12 cellular contexts compared by ENCODE assay signal in the genomic region with DNA sequence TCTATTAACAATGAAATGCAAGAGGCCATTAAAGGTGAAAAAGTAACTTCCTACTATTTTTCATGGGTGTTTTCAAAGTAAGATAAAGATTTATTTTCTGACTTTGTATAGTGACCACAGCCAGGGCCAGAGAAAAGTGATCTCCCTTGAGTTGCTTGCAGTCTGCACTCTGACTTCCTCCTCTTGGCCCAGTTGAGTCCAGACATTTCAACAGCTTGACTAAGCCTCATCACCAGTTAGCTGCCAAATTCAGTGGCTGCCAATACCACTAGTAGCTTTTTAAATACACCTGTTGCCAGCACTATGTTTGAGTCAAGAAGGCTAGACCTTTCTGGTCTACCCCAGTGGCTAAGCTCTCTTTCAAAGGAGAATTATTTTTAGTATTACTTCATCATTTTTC. TPM values are rescaled to one million over a fixed set of nuclear protein-coding genes. Genes with fewer than 3 reads are reported as not detected.
DNase-seq lines count a peak whose midpoint lies in the region; ATAC-seq and TF ChIP-seq lines count a peak whose summit lies in the region.
"Had no signal": no experiment of that assay in that cellular context is flagged by ENCODE, and none has a peak within 500 bp of the region (broad histone marks: within the 10 kb centered on the region; RNA-seq: fewer than 3 reads in every experiment).

No MANE protein-coding gene starts in this region.

- H3K4me3 ChIP-seq in AG09309 (ENCODE audit: control insufficient read depth, low read depth, low read length), result no peak overlapping the region
- no peak overlapping the region for H3K4me3 ChIP-seq in MG63
- H3K4me3 ChIP-seq: gastroesophageal sphincter, neural progenitor cell had no signal

- H3K4me3 Mint-ChIP-seq in activated CD4-positive, alpha-beta T cell treated with anti-CD3 and anti-CD28 coated beads, Interleukin-2, amount 10 ng/mL, durations not matched to agents 24 days and 14 days, result no peak overlapping the region
- H3K4me3 Mint-ChIP-seq in activated T-helper 17 cell treated with anti-CD3 and anti-CD28 coated beads, Interleukin-2, amount 50 U/mL, for 72 hours, result no peak overlapping the region
- H3K4me3 Mint-ChIP-seq: neural progenitor cell had no signal

- no peaks in the 10 kb centered on the region for H3K36me3 Mint-ChIP-seq in activated CD4-positive, alpha-beta T cell treated with anti-CD3 and anti-CD28 coated beads, Interleukin-2, amount 10 ng/mL, durations not matched to agents 24 days and 14 days (ENCODE audit: low read depth)
- H3K36me3 Mint-ChIP-seq in activated T-helper 17 cell treated with anti-CD3 and anti-CD28 coated beads, Interleukin-2, amount 50 U/mL, for 72 hours (ENCODE audit: low read depth), result peaks cover 6% of the 10 kb centered on the region
- H3K36me3 Mint-ChIP-seq: neural progenitor cell had no signal

- peaks cover 6% of the 10 kb centered on the region for H3K4me1 Mint-ChIP-seq in activated CD4-positive, alpha-beta T cell treated with anti-CD3 and anti-CD28 coated beads, Interleukin-2, amount 10 ng/mL, durations not matched to agents 24 days and 14 days
- H3K4me1 Mint-ChIP-seq in activated T-helper 17 cell treated with anti-CD3 and anti-CD28 coated beads, Interleukin-2, amount 50 U/mL, for 72 hours, result peaks cover 5% of the 10 kb centered on the region

- H3K27ac Mint-ChIP-seq in activated CD4-positive, alpha-beta T cell treated with anti-CD3 and anti-CD28 coated beads, Interleukin-2, amount 10 ng/mL, durations not matched to agents 24 days and 14 days, result no peak overlapping the region
- no peak overlapping the region for H3K27ac Mint-ChIP-seq in activated T-helper 17 cell treated with anti-CD3 and anti-CD28 coated beads, Interleukin-2, amount 50 U/mL, for 72 hours
- H3K27ac Mint-ChIP-seq: neural progenitor cell had no signal

- no peak for ATAC-seq in GM18861 (IDR thresholded peaks at IDR 0.05; ENCODE audit: unreplicated experiment)
- ATAC-seq in activated T-helper 17 cell treated with anti-CD3 and anti-CD28 coated beads, Interleukin-2, amount 50 U/mL, for 72 hours (replicated peaks), result no peak
- ATAC-seq: gastroesophageal sphincter had no signal

- H3K36me3 ChIP-seq in MG63, result no peaks in the 10 kb centered on the region; the same call in 1 of the 2 replicates
- H3K36me3 ChIP-seq: gastroesophageal sphincter, neural progenitor cell had no signal

- H3K9me3 ChIP-seq in MG63, result no peaks in the 10 kb centered on the region
- H3K9me3 ChIP-seq: gastroesophageal sphincter had no signal

- no peak for TF ChIP-seq CTCF in AG09309 (IDR thresholded peaks at IDR 0.05; ENCODE audit: control insufficient read depth, insufficient read depth, low read depth, low read length, missing control alignments)

- intact Hi-C loops in activated CD4-positive, alpha-beta T cell treated with anti-CD3 and anti-CD28 coated beads, Interleukin-2, amount 10 ng/mL, durations not matched to agents 24 days and 14 days (cut with micrococcal nuclease), result no loop called here

- no peaks in the 10 kb centered on the region for H3K27me3 Mint-ChIP-seq in activated CD4-positive, alpha-beta T cell treated with anti-CD3 and anti-CD28 coated beads, Interleukin-2, amount 10 ng/mL, durations not matched to agents 24 days and 14 days
- H3K27me3 Mint-ChIP-seq in activated T-helper 17 cell treated with anti-CD3 and anti-CD28 coated beads, Interleukin-2, amount 50 U/mL, for 72 hours, result no peaks in the 10 kb centered on the region

- DNase-seq in AG09309 (ENCODE audit: low read depth), result peak; percentile 62
- DNase-seq in MG63, result peak; percentile 93
- peak; percentile 84 for DNase-seq in astrocyte of the hippocampus (ENCODE audit: low read depth, low spot score)
- peak; percentile 88 for DNase-seq in iris pigment epithelial cell (ENCODE audit: low read depth)
- DNase-seq in activated CD4-positive, alpha-beta T cell treated with anti-CD3 and anti-CD28 coated beads, Interleukin-2, amount 10 ng/mL, durations not matched to agents 24 days and 14 days, result no peak
- no peak for DNase-seq in activated naive CD4-positive, alpha-beta T cell (lab: John Stamatoyannopoulos, UW)
- DNase-seq: activated CD4-positive, alpha-beta T cell treated with anti-CD3 and anti-CD28 coated beads, Interleukin-2, amount 50 U/mL, for 48 hours; activated naive CD4-positive, alpha-beta T cell treated with Interleukin-2 at 50 U/mL for 16 hours had no signal

- H3K9me3 Mint-ChIP-seq in activated CD4-positive, alpha-beta T cell treated with anti-CD3 and anti-CD28 coated beads, Interleukin-2, amount 10 ng/mL, durations not matched to agents 24 days and 14 days, result no peaks in the 10 kb centered on the region
- no peaks in the 10 kb centered on the region for H3K9me3 Mint-ChIP-seq in activated T-helper 17 cell treated with anti-CD3 and anti-CD28 coated beads, Interleukin-2, amount 50 U/mL, for 72 hours
- H3K9me3 Mint-ChIP-seq: neural progenitor cell had no signal

- no peaks in the 10 kb centered on the region for H3K27me3 ChIP-seq in MG63
- H3K27me3 ChIP-seq: gastroesophageal sphincter, neural progenitor cell had no signal

RNA-seq across cellular contexts. Expression of a gene that starts 3.7 kb away (rescaled TPM):
- total RNA-seq in MG63 (2014; rRNA removed; shearing (Covaris generic); ENCODE audit: low replicate concordance), result 242 and 562 TPM in 2 replicates
- 61.4 and 69.2 TPM in 2 replicates for total RNA-seq in activated CD4-positive, alpha-beta T cell treated with anti-CD3 and anti-CD28 coated beads, Interleukin-2, amount 10 ng/mL, durations not matched to agents 24 days and 14 days
- 10 to 100 TPM; 64.3 to 76.9 TPM for total RNA-seq in activated T-helper 17 cell treated with anti-CD3 and anti-CD28 coated beads, Interleukin-2, amount 50 U/mL, for 72 hours

Comparison
In these comparisons a context has a peak if more than half of its experiments do, and no peak if none do; other contexts are left out.
1. DNase-seq: peak in AG09309 (single experiment), MG63 (single experiment), astrocyte of the hippocampus (single experiment) and iris pigment epithelial cell (single experiment); none in activated CD4-positive, alpha-beta T cell treated with anti-CD3 and anti-CD28 coated beads, Interleukin-2, amount 10 ng/mL, durations not matched to agents 24 days and 14 days (single experiment) and activated naive CD4-positive, alpha-beta T cell (0 of 4).